ENCODE assay signal across 29 cellular contexts in genomic region chr13:28958018-28958417, GRCh38.
"Had no signal": no experiment of that assay in that cellular context is flagged by ENCODE, and none has a peak within 500 bp of the region (broad histone marks: within the 10 kb centered on the region; RNA-seq: fewer than 3 reads in every experiment).

No MANE protein-coding gene starts in this region.

- H3K27me3 ChIP-seq: ascending aorta, brain microvascular endothelial cell, dorsolateral prefrontal cortex had no signal

- H3K27me3 Mint-ChIP-seq: activated CD4-positive, alpha-beta memory T cell treated with anti-CD3 and anti-CD28 coated beads for 36 hours; activated CD8-positive, alpha-beta memory T cell treated with anti-CD3 and anti-CD28 coated beads, Interleukin-2, amount 10 ng/mL, durations not matched to agents 7 days and 5 days; activated naive CD4-positive, alpha-beta T cell treated with anti-CD3 and anti-CD28 coated beads, Interleukin-2, amount 10 ng/mL, durations not matched to agents 7 days and 5 days; activated naive CD8-positive, alpha-beta T cell treated with anti-CD3 and anti-CD28 coated beads, Interleukin-2, amount 10 ng/mL, durations not matched to agents 7 days and 5 days had no signal

- H3K4me3 ChIP-seq: ascending aorta, coronary artery, dorsolateral prefrontal cortex had no signal

- H3K9me3 ChIP-seq: ascending aorta had no signal

- H3K27ac Mint-ChIP-seq: activated B cell treated with CpG ODN at 0.5 μM for 24 hours; activated CD4-positive, alpha-beta memory T cell treated with anti-CD3 and anti-CD28 coated beads for 36 hours; activated CD8-positive, alpha-beta memory T cell treated with anti-CD3 and anti-CD28 coated beads, Interleukin-2, amount 10 ng/mL, durations not matched to agents 7 days and 5 days; activated CD8-positive, alpha-beta T cell treated with anti-CD3 and anti-CD28 coated beads, Interleukin-2, amount 10 ng/mL, durations not matched to agents 7 days and 5 days; activated naive CD4-positive, alpha-beta T cell treated with anti-CD3 and anti-CD28 coated beads, Interleukin-2, amount 10 ng/mL, durations not matched to agents 7 days and 5 days; activated naive CD4-positive, alpha-beta T cell treated with anti-CD3 and anti-CD28 coated beads, Interleukin-2, amount 50 U/mL, for 72 hours; activated naive CD8-positive, alpha-beta T cell treated with anti-CD3 and anti-CD28 coated beads, Interleukin-2, amount 10 ng/mL, durations not matched to agents 7 days and 5 days; activated T-cell treated with anti-CD3 and anti-CD28 coated beads, Interleukin-2, amount 50 U/mL, for 72 hours; dendritic cell treated with granulocyte-macrophage colony-stimulating factor and Interleukin-4, amounts not matched to agents 40 ng/mL and 50 ng/mL, for 4 days; endodermal cell; T-cell; T-helper 1 cell treated with Interleukin-12 subunit alpha and Interleukin-12 subunit beta and Interleukin-4 antibody, amounts not matched to agents 30 μg/mL and 1 μg/mL, for 36 hours; T-helper 2 cell treated with Interferon-gamma antibody and Interleukin-4, amounts not matched to agents 5 μg/mL and 100 μg/mL, for 36 hours had no signal

- H3K9me3 Mint-ChIP-seq: activated B cell treated with CpG ODN at 0.5 μM for 24 hours; activated CD4-positive, alpha-beta memory T cell treated with anti-CD3 and anti-CD28 coated beads for 36 hours; activated naive CD4-positive, alpha-beta T cell treated with anti-CD3 and anti-CD28 coated beads, Interleukin-2, amount 50 U/mL, for 72 hours; activated naive CD8-positive, alpha-beta T cell treated with anti-CD3 and anti-CD28 coated beads, Interleukin-2, amount 10 ng/mL, durations not matched to agents 7 days and 5 days; dendritic cell treated with granulocyte-macrophage colony-stimulating factor and Interleukin-4, amounts not matched to agents 40 ng/mL and 50 ng/mL, for 4 days; endodermal cell; T-cell; T-helper 1 cell treated with Interleukin-12 subunit alpha and Interleukin-12 subunit beta and Interleukin-4 antibody, amounts not matched to agents 30 μg/mL and 1 μg/mL, for 36 hours; T-helper 2 cell treated with Interferon-gamma antibody and Interleukin-4, amounts not matched to agents 5 μg/mL and 100 μg/mL, for 36 hours had no signal

- H3K4me1 ChIP-seq: ascending aorta had no signal

- ATAC-seq: activated CD4-positive, CD25-positive, alpha-beta regulatory T cell treated with anti-CD3 and anti-CD28 coated beads, Interleukin-2, amount 50 U/mL, for 24 hours; activated CD8-positive, alpha-beta memory T cell treated with anti-CD3 and anti-CD28 coated beads, Interleukin-2, amount 10 ng/mL, durations not matched to agents 7 days and 5 days; activated CD8-positive, alpha-beta T cell treated with anti-CD3 and anti-CD28 coated beads, Interleukin-2, amount 10 ng/mL, durations not matched to agents 7 days and 5 days; activated naive CD4-positive, alpha-beta T cell treated with anti-CD3 and anti-CD28 coated beads, Interleukin-2, amount 50 U/mL, for 72 hours; activated T-cell treated with anti-CD3 and anti-CD28 coated beads, Interleukin-2, amount 50 U/mL, for 72 hours; esophagus mucosa; T-cell had no signal

- H3K4me1 Mint-ChIP-seq: activated B cell treated with CpG ODN at 0.5 μM for 24 hours; activated CD8-positive, alpha-beta memory T cell treated with anti-CD3 and anti-CD28 coated beads, Interleukin-2, amount 10 ng/mL, durations not matched to agents 7 days and 5 days; activated naive CD4-positive, alpha-beta T cell treated with anti-CD3 and anti-CD28 coated beads, Interleukin-2, amount 10 ng/mL, durations not matched to agents 7 days and 5 days; activated naive CD8-positive, alpha-beta T cell treated with anti-CD3 and anti-CD28 coated beads, Interleukin-2, amount 10 ng/mL, durations not matched to agents 7 days and 5 days; endodermal cell; T-cell had no signal

- H3K36me3 Mint-ChIP-seq: activated CD4-positive, alpha-beta memory T cell treated with anti-CD3 and anti-CD28 coated beads for 36 hours; activated CD8-positive, alpha-beta memory T cell treated with anti-CD3 and anti-CD28 coated beads, Interleukin-2, amount 10 ng/mL, durations not matched to agents 7 days and 5 days; activated naive CD4-positive, alpha-beta T cell treated with anti-CD3 and anti-CD28 coated beads, Interleukin-2, amount 10 ng/mL, durations not matched to agents 7 days and 5 days; activated naive CD4-positive, alpha-beta T cell treated with anti-CD3 and anti-CD28 coated beads, Interleukin-2, amount 50 U/mL, for 72 hours; activated naive CD8-positive, alpha-beta T cell treated with anti-CD3 and anti-CD28 coated beads, Interleukin-2, amount 10 ng/mL, durations not matched to agents 7 days and 5 days; T-cell had no signal

- DNase-seq: activated B cell treated with CpG ODN at 0.5 μM for 24 hours; activated CD4-positive, alpha-beta memory T cell treated with anti-CD3 and anti-CD28 coated beads for 36 hours; activated CD4-positive, alpha-beta T cell treated with anti-CD3 and anti-CD28 coated beads for 48 hours; activated CD8-positive, alpha-beta memory T cell treated with anti-CD3 and anti-CD28 coated beads, Interleukin-2, amount 10 ng/mL, durations not matched to agents 7 days and 5 days; activated CD8-positive, alpha-beta memory T cell treated with anti-CD3 and anti-CD28 coated beads, Interleukin-2, amount 50 U/mL, for 4 hours; activated CD8-positive, alpha-beta T cell treated with anti-CD3 and anti-CD28 coated beads, Interleukin-2, amount 10 ng/mL, durations not matched to agents 7 days and 5 days; activated gamma-delta T cell; activated naive CD4-positive, alpha-beta T cell; activated naive CD4-positive, alpha-beta T cell treated with anti-CD3 and anti-CD28 coated beads, Interleukin-2, amount 10 ng/mL, durations not matched to agents 7 days and 5 days; activated naive CD8-positive, alpha-beta T cell treated with anti-CD3 and anti-CD28 coated beads, Interleukin-2, amount 10 ng/mL, durations not matched to agents 7 days and 5 days; activated T-cell treated with anti-CD3 and anti-CD28 coated beads, Interleukin-2, amount 50 U/mL, for 1 hour; activated T-cell treated with anti-CD3 and anti-CD28 coated beads, Interleukin-2, amount 50 U/mL, for 72 hours; brain microvascular endothelial cell; cerebellar nuclear complex; effector memory CD4-positive, alpha-beta T cell; endodermal cell; foreskin fibroblast; T-cell; T1000; WERI-Rb-1 had no signal

- H3K36me3 ChIP-seq: ascending aorta, brain microvascular endothelial cell, WERI-Rb-1 had no signal

- H3K4me3 Mint-ChIP-seq: activated B cell treated with CpG ODN at 0.5 μM for 24 hours; activated CD4-positive, alpha-beta memory T cell treated with anti-CD3 and anti-CD28 coated beads for 36 hours; activated CD8-positive, alpha-beta memory T cell treated with anti-CD3 and anti-CD28 coated beads, Interleukin-2, amount 10 ng/mL, durations not matched to agents 7 days and 5 days; activated CD8-positive, alpha-beta T cell treated with anti-CD3 and anti-CD28 coated beads, Interleukin-2, amount 10 ng/mL, durations not matched to agents 7 days and 5 days; activated naive CD4-positive, alpha-beta T cell treated with anti-CD3 and anti-CD28 coated beads, Interleukin-2, amount 10 ng/mL, durations not matched to agents 7 days and 5 days; activated naive CD8-positive, alpha-beta T cell treated with anti-CD3 and anti-CD28 coated beads, Interleukin-2, amount 10 ng/mL, durations not matched to agents 7 days and 5 days; activated T-cell treated with anti-CD3 and anti-CD28 coated beads, Interleukin-2, amount 50 U/mL, for 72 hours; dendritic cell treated with granulocyte-macrophage colony-stimulating factor and Interleukin-4, amounts not matched to agents 40 ng/mL and 50 ng/mL, for 4 days; endodermal cell; T-cell; T-helper 1 cell treated with Interleukin-12 subunit alpha and Interleukin-12 subunit beta and Interleukin-4 antibody, amounts not matched to agents 30 μg/mL and 1 μg/mL, for 36 hours; T-helper 2 cell treated with Interferon-gamma antibody and Interleukin-4, amounts not matched to agents 5 μg/mL and 100 μg/mL, for 36 hours had no signal

- H3K27ac ChIP-seq: ascending aorta, brain microvascular endothelial cell, coronary artery, dorsolateral prefrontal cortex, WERI-Rb-1 had no signal
